ENCODE assay signal across 10 cellular contexts in the genomic region with DNA sequence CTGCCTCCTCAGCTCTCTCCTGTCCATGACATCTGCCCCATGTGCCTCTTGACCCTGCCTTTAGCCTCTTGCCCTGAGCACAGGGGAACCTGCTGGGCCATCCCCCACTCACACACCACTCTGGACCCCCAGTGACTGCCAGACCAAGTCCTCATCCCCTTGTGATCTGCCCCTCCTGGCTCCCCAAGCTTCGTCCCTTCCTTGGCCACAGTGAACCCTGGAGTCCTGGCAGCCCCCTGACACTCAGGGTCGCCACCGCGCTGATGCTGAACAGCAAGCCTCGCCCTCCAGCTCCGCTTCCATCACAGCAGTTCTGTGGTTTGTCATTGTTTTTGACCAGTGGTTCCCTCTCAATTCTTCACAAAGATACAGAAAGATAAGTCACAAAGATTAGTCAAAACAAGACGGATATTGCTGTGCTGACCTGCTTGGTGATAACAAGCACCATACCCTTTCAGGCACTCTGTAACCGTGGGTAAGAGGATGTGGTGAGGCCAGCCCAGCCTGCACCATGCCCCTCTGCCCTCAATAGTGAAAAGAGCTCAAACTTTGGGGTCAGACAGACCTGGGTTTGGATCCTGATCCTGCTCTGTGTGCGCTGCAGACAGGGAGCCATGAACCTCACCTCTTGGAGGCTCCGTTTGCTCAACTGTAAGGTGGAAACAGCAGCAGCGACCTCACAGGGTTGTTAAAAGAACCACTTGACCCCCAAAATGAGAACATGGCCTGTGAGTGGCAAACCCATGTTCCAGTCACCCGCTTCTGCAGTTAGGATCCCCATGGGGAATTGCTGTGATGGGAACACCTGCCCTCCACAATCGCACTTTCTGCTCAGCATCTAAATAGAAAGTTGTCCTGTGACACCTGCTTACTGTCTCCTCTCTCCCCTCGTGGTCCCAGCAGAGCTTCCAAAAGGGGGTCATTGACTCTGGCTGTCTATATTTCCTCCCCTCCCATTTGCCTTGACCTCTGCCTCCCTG.
DNase-seq lines count a peak whose midpoint lies in the region; ATAC-seq and TF ChIP-seq lines count a peak whose summit lies in the region.
"Had no signal": no experiment of that assay in that cellular context is flagged by ENCODE, and none has a peak within 500 bp of the region (broad histone marks: within the 10 kb centered on the region; RNA-seq: fewer than 3 reads in every experiment).

No MANE protein-coding gene starts in this region.

- H3K9me3 Mint-ChIP-seq in activated naive CD4-positive, alpha-beta T cell treated with anti-CD3 and anti-CD28 coated beads, Interleukin-2, amount 50 U/mL, for 72 hours: peaks cover 0 to 4% of the 10 kb centered on the region in 2 donors

- no peak overlapping the region for H3K27ac ChIP-seq in right atrium auricular region

- no peaks in the 10 kb centered on the region for H3K27me3 ChIP-seq in right atrium auricular region

- H3K36me3 Mint-ChIP-seq in activated naive CD4-positive, alpha-beta T cell treated with anti-CD3 and anti-CD28 coated beads, Interleukin-2, amount 50 U/mL, for 72 hours: no peaks in the 10 kb centered on the region

- intact Hi-C loops in left ventricle myocardium superior (cut with micrococcal nuclease): no loop called here

- DNase-seq in right atrium auricular region (ENCODE audit: low spot score) (peak; percentile 50), left ventricle myocardium superior (no peak), ureter (ENCODE audit: low spot score) (peak; percentile 37), LoVo (ENCODE audit: low spot score) (no peak), RPMI8226 (no peak)
- DNase-seq in activated naive CD4-positive, alpha-beta T cell treated with anti-CD3 and anti-CD28 coated beads, Interleukin-2, amount 50 U/mL, for 72 hours (ENCODE audit: low spot score in 2 of 2): peak in 1 of 2 donors; percentile 24
- DNase-seq: stimulated activated CD4-positive, alpha-beta T cell treated with anti-CD3 and anti-CD28 coated beads, Interleukin-4, amount 100 ng/mL, for 4 hours had no signal

- H3K4me3 ChIP-seq in right atrium auricular region: no peak overlapping the region
- H3K4me3 ChIP-seq: lung had no signal

- H3K36me3 ChIP-seq in right atrium auricular region: no peaks in the 10 kb centered on the region

- peak overlapping the region; percentile 78 to 91 for H3K27ac Mint-ChIP-seq in activated naive CD4-positive, alpha-beta T cell treated with anti-CD3 and anti-CD28 coated beads, Interleukin-2, amount 50 U/mL, for 72 hours

- ATAC-seq in left ventricle myocardium superior: no peak
- ATAC-seq in HG03280 (IDR thresholded peaks at IDR 0.05; ENCODE audit: unreplicated experiment): peak; percentile 75
- peak; percentile 94 to 98 for ATAC-seq in activated naive CD4-positive, alpha-beta T cell treated with anti-CD3 and anti-CD28 coated beads, Interleukin-2, amount 50 U/mL, for 72 hours
- no peak for ATAC-seq in HG02798 (IDR thresholded peaks at IDR 0.05; ENCODE audit: poor library complexity, unreplicated experiment)

- H3K4me1 ChIP-seq in right atrium auricular region: no peaks in the 10 kb centered on the region

- no peaks in the 10 kb centered on the region for H3K9me3 ChIP-seq in right atrium auricular region

- no peak for TF ChIP-seq CTCF in right atrium auricular region (IDR thresholded peaks at IDR 0.05)

Comparison
In these comparisons a context has a peak if more than half of its experiments do, and no peak if none do; other contexts are left out.
1. DNase-seq: peak in right atrium auricular region (single experiment) and ureter (single experiment); none in left ventricle myocardium superior (single experiment), LoVo (single experiment) and RPMI8226 (single experiment).
2. ATAC-seq: peak in HG03280 (single experiment) and activated naive CD4-positive, alpha-beta T cell treated with anti-CD3 and anti-CD28 coated beads, Interleukin-2, amount 50 U/mL, for 72 hours (2 of 2); none in left ventricle myocardium superior (single experiment) and HG02798 (single experiment).